8 cellular contexts compared by ENCODE assay signal in the genomic region with DNA sequence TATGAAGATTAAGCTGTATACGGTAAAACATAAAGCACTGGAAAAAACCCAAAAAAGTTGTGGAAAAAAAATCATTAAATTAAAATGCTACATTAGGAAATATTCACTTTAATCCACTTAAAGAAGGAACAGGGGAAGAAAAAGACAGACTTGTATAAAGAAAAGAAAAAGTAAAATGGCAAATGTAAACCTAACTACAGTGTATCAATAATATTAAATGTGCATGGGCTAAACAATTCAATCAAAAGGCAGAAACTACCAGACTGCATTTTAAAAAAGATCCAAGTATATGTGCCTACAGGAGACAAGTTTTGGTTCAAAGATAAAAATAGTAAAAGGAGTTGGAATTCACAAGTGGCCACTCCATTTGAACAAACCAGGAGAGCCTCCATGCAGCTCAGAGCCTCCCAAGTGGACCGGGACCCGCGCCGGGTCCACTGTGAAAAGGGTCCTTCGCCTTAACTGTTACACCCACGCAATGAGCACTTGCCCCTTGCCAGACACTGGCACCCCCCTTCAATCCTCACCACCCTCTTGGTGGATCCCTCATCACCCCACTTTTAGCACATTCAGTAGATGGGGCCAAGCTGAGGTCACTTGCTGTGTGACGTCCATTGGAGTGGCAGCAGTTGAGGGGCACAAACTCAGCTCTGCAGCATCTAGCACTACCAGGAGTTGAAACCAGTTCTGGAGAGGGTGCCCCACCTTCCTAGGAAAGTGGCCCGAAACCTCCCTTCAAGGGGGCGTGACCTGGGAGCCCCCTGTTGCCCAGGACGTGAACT. TPM values are rescaled to one million over a fixed set of nuclear protein-coding genes. Genes with fewer than 3 reads are reported as not detected.
A peak's percentile ranks its signal among the peaks of the same experiment; 100 is the strongest.
DNase-seq lines count a peak whose midpoint lies in the region; TF ChIP-seq lines count a peak whose summit lies in the region.

No MANE protein-coding gene starts in this region.

- POLR2A ChIA-PET in RWPE1 (lab: Yijun Ruan, JAX; ENCODE audit: low non-redundant PET), result no interaction called here

- H3K36me3 ChIP-seq in trophoblast cell (ENCODE audit: control insufficient read depth in 1 of 2, insufficient read depth in 2 of 2, low read length in 2 of 2), result peaks cover 11 to 12% of the 10 kb centered on the region in 2 experiments

- peak overlapping the region; percentile 72 for H2AK5ac ChIP-seq in trophoblast cell (ENCODE audit: low read length)

- H4K8ac ChIP-seq in trophoblast cell (ENCODE audit: low read depth, low read length), result peak overlapping the region; percentile 96

- peak overlapping the region; percentile 77 for H3K27ac Mint-ChIP-seq in activated CD4-positive, alpha-beta T cell treated with anti-CD3 and anti-CD28 coated beads, Interleukin-2, amount 10 ng/mL, durations not matched to agents 24 days and 14 days

- peaks cover 16% of the 10 kb centered on the region for H3K79me1 ChIP-seq in trophoblast cell (ENCODE audit: low read length)

- CTCF ChIA-PET in RWPE1 (lab: Yijun Ruan, JAX), result interaction anchor here (0.5 to 1.1 kb wide), 4 partner anchors 15 to 521 kb away, joined by 3 to 9 read pairs (median 4); no protein-coding TSS in a partner anchor

- peak overlapping the region; percentile 75 for H3K4me2 ChIP-seq in trophoblast cell (ENCODE audit: low read length)

- peaks cover 10 to 15% of the 10 kb centered on the region in 2 experiments for H3K4me1 ChIP-seq in trophoblast cell (ENCODE audit: control insufficient read depth in 1 of 2, insufficient read depth in 2 of 2, low read length in 2 of 2)

- H3K4me3 Mint-ChIP-seq in activated CD4-positive, alpha-beta T cell treated with anti-CD3 and anti-CD28 coated beads, Interleukin-2, amount 10 ng/mL, durations not matched to agents 24 days and 14 days, result peak overlapping the region; percentile 97

- H4K91ac ChIP-seq in trophoblast cell (ENCODE audit: low read depth, low read length), result peak overlapping the region; percentile 95

- H3K4ac ChIP-seq in trophoblast cell (ENCODE audit: low read depth, low read length), result peak overlapping the region; percentile 90

- peaks cover 42% of the 10 kb centered on the region for H3K4me1 Mint-ChIP-seq in activated CD4-positive, alpha-beta T cell treated with anti-CD3 and anti-CD28 coated beads, Interleukin-2, amount 10 ng/mL, durations not matched to agents 24 days and 14 days

- peak overlapping the region; percentile 38 for H2AFZ ChIP-seq in trophoblast cell (ENCODE audit: insufficient read depth, low read length, poor library complexity)

- no peak for DNase-seq in activated CD4-positive, alpha-beta T cell treated with anti-CD3 and anti-CD28 coated beads, Interleukin-2, amount 10 ng/mL, durations not matched to agents 24 days and 14 days
- no peak for DNase-seq in activated CD4-positive, alpha-beta T cell treated with anti-CD3 and anti-CD28 coated beads, Interleukin-2, amount 50 U/mL, for 4 hours
- DNase-seq in RWPE1 (ENCODE audit: low spot score) (no peak), epithelial cell of proximal tubule (ENCODE audit: low read depth) (no peak), trophoblast cell (no peak), putamen (ENCODE audit: low spot score) (no peak), cerebellar nuclear complex (lab: John Stamatoyannopoulos, UW) (no peak), COLO829 (ENCODE audit: low spot score) (no peak)

- H3K23ac ChIP-seq in trophoblast cell (ENCODE audit: low read length), result no peak overlapping the region

- H2BK120ac ChIP-seq in trophoblast cell (ENCODE audit: insufficient read depth, low read length, poor library complexity), result peak overlapping the region; percentile 75

- H3K4me3 ChIP-seq in epithelial cell of proximal tubule (ENCODE audit: low read depth, low read length) (peak overlapping the region; percentile 95), trophoblast cell (ENCODE audit: low read depth, low read length) (peak overlapping the region; percentile 93)

- H3K9me3 Mint-ChIP-seq in activated CD4-positive, alpha-beta T cell treated with anti-CD3 and anti-CD28 coated beads, Interleukin-2, amount 10 ng/mL, durations not matched to agents 24 days and 14 days, result peaks cover 4% of the 10 kb centered on the region

- WGBS in trophoblast cell (ENCODE audit: extremely low coverage, insufficient coverage, insufficient read length), result no CpG with 5 or more reads among the region's 11 CpGs

- H3K79me2 ChIP-seq in trophoblast cell (ENCODE audit: control insufficient read depth, insufficient read depth, low read length, poor library complexity), result peaks cover 17% of the 10 kb centered on the region

- H3K9ac ChIP-seq in trophoblast cell (ENCODE audit: low read length), result peak overlapping the region; percentile 98

- TF ChIP-seq CTCF in RWPE1 (conservative IDR thresholded peaks at IDR 0.05; ENCODE audit: low read depth) (no peak), epithelial cell of proximal tubule (conservative IDR thresholded peaks at IDR 0.05; ENCODE audit: low read depth, low read length) (peak; percentile 29)

- H3K18ac ChIP-seq in trophoblast cell (ENCODE audit: low read length), result peak overlapping the region; percentile 95

- H2BK5ac ChIP-seq in trophoblast cell (ENCODE audit: low read depth, low read length, poor library complexity), result peak overlapping the region; percentile 90

- no peaks in the 10 kb centered on the region for H3K27me3 Mint-ChIP-seq in activated CD4-positive, alpha-beta T cell treated with anti-CD3 and anti-CD28 coated beads, Interleukin-2, amount 10 ng/mL, durations not matched to agents 24 days and 14 days

- peaks cover 28% of the 10 kb centered on the region for H3K36me3 Mint-ChIP-seq in activated CD4-positive, alpha-beta T cell treated with anti-CD3 and anti-CD28 coated beads, Interleukin-2, amount 10 ng/mL, durations not matched to agents 24 days and 14 days (ENCODE audit: low read depth)

- peak overlapping the region; percentile 90 for H3K14ac ChIP-seq in trophoblast cell (ENCODE audit: low read length)

- H3K27me3 ChIP-seq in trophoblast cell (ENCODE audit: insufficient read depth, low read length), result no peaks in the 10 kb centered on the region

- H2BK12ac ChIP-seq in trophoblast cell (ENCODE audit: low read length), result no peak overlapping the region

- H3K27ac ChIP-seq in RWPE1 (peak overlapping the region; percentile 97), trophoblast cell (ENCODE audit: low read depth, low read length) (peak overlapping the region; percentile 89)

- peak overlapping the region; percentile 90 for H4K12ac ChIP-seq in trophoblast cell (ENCODE audit: low read depth, low read length)

- intact Hi-C loops in activated CD4-positive, alpha-beta T cell treated with anti-CD3 and anti-CD28 coated beads, Interleukin-2, amount 10 ng/mL, durations not matched to agents 24 days and 14 days (cut with micrococcal nuclease), result no loop called here

- no peaks in the 10 kb centered on the region for H3K9me3 ChIP-seq in trophoblast cell (ENCODE audit: insufficient read depth, low read depth, low read length)

RNA-seq across cellular contexts. Expression of gene C1orf174, which starts 0.9 kb away (rescaled TPM):
- total RNA-seq in activated CD4-positive, alpha-beta T cell treated with anti-CD3 and anti-CD28 coated beads, Interleukin-2, amount 10 ng/mL, durations not matched to agents 24 days and 14 days, result 50.5 and 51.5 TPM in 2 replicates
- 21.9 and 38.2 TPM in 2 replicates for total RNA-seq in epithelial cell of proximal tubule
- 26.8 and 28.3 TPM in 2 replicates for polyA plus RNA-seq in trophoblast cell (2013)

RNA-seq across cellular contexts. Expression of gene DFFB, which starts 41.9 kb away (rescaled TPM):
- 15.0 and 15.9 TPM in 2 replicates for total RNA-seq in activated CD4-positive, alpha-beta T cell treated with anti-CD3 and anti-CD28 coated beads, Interleukin-2, amount 10 ng/mL, durations not matched to agents 24 days and 14 days
- 6.1 and 6.2 TPM in 2 replicates for total RNA-seq in epithelial cell of proximal tubule
- polyA plus RNA-seq in trophoblast cell (2013), result 3.7 and 4.2 TPM in 2 replicates

RNA-seq across cellular contexts. Expression of gene CEP104, which starts 42.2 kb away (rescaled TPM):
- 46.2 and 48.1 TPM in 2 replicates for total RNA-seq in activated CD4-positive, alpha-beta T cell treated with anti-CD3 and anti-CD28 coated beads, Interleukin-2, amount 10 ng/mL, durations not matched to agents 24 days and 14 days
- total RNA-seq in epithelial cell of proximal tubule, result 18.3 and 18.4 TPM in 2 replicates
- polyA plus RNA-seq in trophoblast cell (2013), result 20.4 and 22.4 TPM in 2 replicates
